Comparison of ENCODE assay signal across 1 cellular context in genomic region chr12:47758584-47758833, GRCh38.
TF ChIP-seq lines count a peak whose summit lies in the region.

No MANE protein-coding gene starts in this region.

TF ChIP-seq in K562, 482 proteins besides CTCF, POLR2A, EP300 and RAD21:
- TF ChIP-seq JUND (IDR thresholded peaks at IDR 0.05; ENCODE audit: borderline replicate concordance, low read depth, low read length) (no peak), JUND (tag; IDR thresholded peaks at IDR 0.05; ENCODE audit: borderline replicate concordance, low read depth, low read length) (no peak), ZBTB7A (IDR thresholded peaks at IDR 0.05; ENCODE audit: borderline replicate concordance, control insufficient read depth, low read depth, low read length) (0 out of 2 replicates have a peak, but pooled peaks have one; percentile 42), SMAD3 (CRISPR knock-in tag; conservative IDR thresholded peaks at IDR 0.05) (no peak), TSC22D4 (tag; IDR thresholded peaks at IDR 0.05) (no peak)
TF ChIP-seq in K562: peak in this region for 1.
